In the genomic region with DNA sequence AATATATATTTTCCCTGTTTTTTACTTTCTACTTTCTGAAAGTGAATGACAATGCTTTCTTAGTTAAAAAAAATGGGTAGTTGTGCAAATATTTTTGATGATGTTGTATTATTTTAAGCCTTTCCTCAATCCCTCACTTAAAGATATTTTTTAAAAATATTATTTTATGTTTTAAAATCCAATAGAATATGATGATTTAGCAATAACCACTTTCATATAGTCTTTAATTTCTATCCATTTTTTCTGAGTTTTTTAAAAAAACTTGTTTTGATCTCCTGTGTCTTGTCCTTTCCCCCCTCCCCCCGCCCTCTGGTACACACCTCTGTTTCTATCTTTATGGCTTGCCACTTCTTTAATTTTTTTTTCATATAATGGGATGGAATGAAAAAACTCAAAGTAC, we compare ENCODE assay signal across 2 cellular contexts.
TF ChIP-seq lines count a peak whose summit lies in the region.

No MANE protein-coding gene starts in this region.

TF ChIP-seq in HepG2, 621 proteins besides CTCF, POLR2A, EP300 and RAD21:
- TF ChIP-seq KDM1A (CRISPR knock-in tag; IDR thresholded peaks at IDR 0.05) (no peak), TEAD3 (CRISPR knock-in tag; optimal IDR thresholded peaks at IDR 0.05; ENCODE audit: borderline replicate concordance) (no peak), SOX5 (CRISPR knock-in tag; IDR thresholded peaks at IDR 0.05; ENCODE audit: borderline replicate concordance) (no peak), ZKSCAN1 (IDR thresholded peaks at IDR 0.05; ENCODE audit: low read length) (no peak), ZNF75D (CRISPR knock-in tag; IDR thresholded peaks at IDR 0.05; ENCODE audit: borderline replicate concordance) (no peak), HNRNPH1 (optimal IDR thresholded peaks at IDR 0.05; ENCODE audit: low read depth, low read length) (no peak), SRSF9 (IDR thresholded peaks at IDR 0.05; ENCODE audit: borderline replicate concordance, insufficient read depth, low read depth, low read length, poor library complexity, severe bottlenecking) (no peak), ARNTL (CRISPR knock-in tag; IDR thresholded peaks at IDR 0.05) (no peak), MXI1 (IDR thresholded peaks at IDR 0.05; ENCODE audit: borderline replicate concordance, low read depth, low read length) (no peak), NONO (IDR thresholded peaks at IDR 0.05) (no peak), NONO (CRISPR knock-in tag; conservative IDR thresholded peaks at IDR 0.05) (no peak), HDAC1 (CRISPR knock-in tag; IDR thresholded peaks at IDR 0.05) (no peak), MAFK (conservative IDR thresholded peaks at IDR 0.05 in 1 of 2, IDR thresholded peaks at IDR 0.05 in 1 of 2; ENCODE audit: low read length in 2 of 2) (peak in 1 of 2 experiments; percentile 57; a peak in 3 of 4 replicates), MAFF (IDR thresholded peaks at IDR 0.05; ENCODE audit: low read depth, low read length) (peak; percentile 57; the same call in 1 of the 2 replicates), NFIC (IDR thresholded peaks at IDR 0.05; ENCODE audit: low read length) (no peak)
- TF ChIP-seq, protein P1, sequence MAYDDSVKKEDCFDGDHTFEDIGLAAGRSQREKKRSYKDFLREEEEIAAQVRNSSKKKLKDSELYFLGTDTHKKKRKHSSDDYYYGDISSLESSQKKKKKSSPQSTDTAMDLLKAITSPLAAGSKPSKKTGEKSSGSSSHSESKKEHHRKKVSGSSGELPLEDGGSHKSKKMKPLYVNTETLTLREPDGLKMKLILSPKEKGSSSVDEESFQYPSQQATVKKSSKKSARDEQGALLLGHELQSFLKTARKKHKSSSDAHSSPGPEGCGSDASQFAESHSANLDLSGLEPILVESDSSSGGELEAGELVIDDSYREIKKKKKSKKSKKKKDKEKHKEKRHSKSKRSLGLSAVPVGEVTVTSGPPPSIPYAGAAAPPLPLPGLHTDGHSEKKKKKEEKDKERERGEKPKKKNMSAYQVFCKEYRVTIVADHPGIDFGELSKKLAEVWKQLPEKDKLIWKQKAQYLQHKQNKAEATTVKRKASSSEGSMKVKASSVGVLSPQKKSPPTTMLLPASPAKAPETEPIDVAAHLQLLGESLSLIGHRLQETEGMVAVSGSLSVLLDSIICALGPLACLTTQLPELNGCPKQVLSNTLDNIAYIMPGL (CRISPR knock-in tag; IDR thresholded peaks at IDR 0.05; ENCODE audit: borderline replicate concordance in 1 of 2, low read depth in 1 of 2), result no peak
- TF ChIP-seq, protein P2, sequence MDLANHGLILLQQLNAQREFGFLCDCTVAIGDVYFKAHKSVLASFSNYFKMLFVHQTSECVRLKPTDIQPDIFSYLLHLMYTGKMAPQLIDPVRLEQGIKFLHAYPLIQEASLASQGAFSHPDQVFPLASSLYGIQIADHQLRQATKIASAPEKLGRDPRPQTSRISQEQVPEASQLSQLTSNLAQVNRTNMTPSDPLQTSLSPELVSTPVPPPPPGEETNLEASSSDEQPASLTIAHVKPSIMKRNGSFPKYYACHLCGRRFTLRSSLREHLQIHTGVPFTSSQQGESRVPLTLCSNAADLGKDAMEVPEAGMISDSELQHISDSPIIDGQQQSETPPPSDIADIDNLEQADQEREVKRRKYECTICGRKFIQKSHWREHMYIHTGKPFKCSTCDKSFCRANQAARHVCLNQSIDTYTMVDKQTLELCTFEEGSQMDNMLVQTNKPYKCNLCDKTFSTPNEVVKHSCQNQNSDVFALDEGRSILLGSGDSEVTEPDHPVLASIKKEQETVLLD (CRISPR knock-in tag; IDR thresholded peaks at IDR 0.05; ENCODE audit: low read depth), result no peak

TF ChIP-seq in K562, 482 proteins besides CTCF, POLR2A, EP300 and RAD21:
- TF ChIP-seq, protein P3, sequence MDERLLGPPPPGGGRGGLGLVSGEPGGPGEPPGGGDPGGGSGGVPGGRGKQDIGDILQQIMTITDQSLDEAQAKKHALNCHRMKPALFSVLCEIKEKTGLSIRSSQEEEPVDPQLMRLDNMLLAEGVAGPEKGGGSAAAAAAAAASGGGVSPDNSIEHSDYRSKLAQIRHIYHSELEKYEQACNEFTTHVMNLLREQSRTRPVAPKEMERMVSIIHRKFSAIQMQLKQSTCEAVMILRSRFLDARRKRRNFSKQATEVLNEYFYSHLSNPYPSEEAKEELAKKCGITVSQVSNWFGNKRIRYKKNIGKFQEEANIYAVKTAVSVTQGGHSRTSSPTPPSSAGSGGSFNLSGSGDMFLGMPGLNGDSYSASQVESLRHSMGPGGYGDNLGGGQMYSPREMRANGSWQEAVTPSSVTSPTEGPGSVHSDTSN (CRISPR knock-in tag; IDR thresholded peaks at IDR 0.05; ENCODE audit: low read depth), result no peak
- TF ChIP-seq, protein P3 (tag; conservative IDR thresholded peaks at IDR 0.05; ENCODE audit: low read depth), result no peak
- TF ChIP-seq ZNF316 (IDR thresholded peaks at IDR 0.05), result peak; percentile 35; the same call in 1 of the 2 replicates
